Comparison of ENCODE assay signal across 13 cellular contexts in the genomic region with DNA sequence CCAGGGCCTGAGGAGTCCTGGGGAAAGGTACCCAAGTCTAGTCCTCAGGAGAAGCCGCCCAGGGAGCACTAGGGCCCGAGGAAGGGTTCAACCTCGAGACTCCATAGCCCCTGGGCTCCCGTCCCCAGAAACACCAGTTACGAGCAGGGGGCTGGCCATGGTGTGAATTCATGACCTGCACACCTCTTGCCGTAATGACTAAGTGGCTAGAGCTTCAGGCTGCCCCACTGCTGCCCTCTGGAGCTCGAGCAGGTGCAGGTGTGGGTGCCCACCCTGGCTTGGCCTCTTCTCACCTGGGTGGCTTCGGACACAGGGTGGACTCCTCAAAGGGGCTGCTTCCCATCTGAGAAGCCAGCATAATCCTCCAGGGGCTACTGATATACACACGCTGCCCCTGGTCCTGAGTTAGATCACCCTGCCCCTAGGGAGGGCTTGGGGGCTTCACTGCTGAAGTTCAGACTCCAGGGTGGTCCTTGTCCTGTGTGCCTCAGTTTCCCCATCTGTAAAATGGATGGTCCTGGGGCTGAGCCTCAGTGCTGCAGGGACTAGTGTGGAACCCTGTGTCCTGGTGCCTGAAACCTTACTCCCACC. TPM values are rescaled to one million over a fixed set of nuclear protein-coding genes. Genes with fewer than 3 reads are reported as not detected.
DNase-seq lines count a peak whose midpoint lies in the region; ATAC-seq and TF ChIP-seq lines count a peak whose summit lies in the region.
"Had no signal": no experiment of that assay in that cellular context is flagged by ENCODE, and none has a peak within 500 bp of the region (broad histone marks: within the 10 kb centered on the region; RNA-seq: fewer than 3 reads in every experiment).

No MANE protein-coding gene starts in this region.

- no peak overlapping the region for H3K4me3 Mint-ChIP-seq in WTC11
- no peak overlapping the region for H3K4me3 Mint-ChIP-seq in glutamatergic neuron (ENCODE audit: unreplicated experiment)
- H3K4me3 Mint-ChIP-seq: activated naive CD8-positive, alpha-beta T cell treated with anti-CD3 and anti-CD28 coated beads, Interleukin-2, amount 50 U/mL, for 24 hours; stimulated activated effector memory CD8-positive, alpha-beta T cell treated with anti-CD3 and anti-CD28 coated beads, Interleukin-12 subunit alpha, Interleukin-12 subunit beta, amount 100 ng/mL, for 72 hours had no signal

- CTCF ChIA-PET in WTC11 (lab: Charles Lee) = interaction anchor here (0.5 to 3.1 kb wide), 13 partner anchors 11 to 340 kb away, joined by 3 to 11 read pairs (median 3); no protein-coding TSS in a partner anchor

- no peaks in the 10 kb centered on the region; the same call in 1 of the 2 replicates for H3K27me3 Mint-ChIP-seq in WTC11 (ENCODE audit: low read depth)
- H3K27me3 Mint-ChIP-seq in glutamatergic neuron (ENCODE audit: unreplicated experiment) = peaks cover 8% of the 10 kb centered on the region
- H3K27me3 Mint-ChIP-seq: activated naive CD8-positive, alpha-beta T cell treated with anti-CD3 and anti-CD28 coated beads, Interleukin-2, amount 50 U/mL, for 24 hours had no signal

- DNase-seq in ELF-1 (ENCODE audit: low read depth, low spot score) = peak; percentile 36
- DNase-seq in WTC11 (ENCODE audit: low spot score) = no peak
- DNase-seq in hepatocyte (ENCODE audit: low spot score) = no peak
- no peak for DNase-seq in sigmoid colon
- no peak for DNase-seq in glutamatergic neuron
- no peak for DNase-seq in H4 (ENCODE audit: low spot score)
- DNase-seq: activated CD4-positive, alpha-beta T cell treated with anti-CD3 and anti-CD28 coated beads for 1 hour; activated naive CD8-positive, alpha-beta T cell treated with anti-CD3 and anti-CD28 coated beads, Interleukin-2, amount 50 U/mL, for 24 hours; NCI-H748 treated with DMSO at 0.1 percent for 48 hours had no signal

- no peak for TF ChIP-seq POLR2A in sigmoid colon (IDR thresholded peaks at IDR 0.05)

- no peaks in the 10 kb centered on the region for H3K9me3 ChIP-seq in hepatocyte (ENCODE audit: low read depth)
- H3K9me3 ChIP-seq in sigmoid colon = no peaks in the 10 kb centered on the region

- H3K4me1 ChIP-seq in hepatocyte (ENCODE audit: insufficient read depth) (peaks cover 59% of the 10 kb centered on the region), sigmoid colon (peaks cover 0 to 72% (median 64%) of the 10 kb centered on the region in 4 donors)

- no peaks in the 10 kb centered on the region for H3K9me2 ChIP-seq in hepatocyte (replicated peaks; ENCODE audit: insufficient read depth)

- H3K27ac Mint-ChIP-seq in WTC11 (no peak overlapping the region), glutamatergic neuron (ENCODE audit: unreplicated experiment) (no peak overlapping the region)
- H3K27ac Mint-ChIP-seq: activated naive CD8-positive, alpha-beta T cell treated with anti-CD3 and anti-CD28 coated beads, Interleukin-2, amount 50 U/mL, for 24 hours; stimulated activated effector memory CD8-positive, alpha-beta T cell treated with anti-CD3 and anti-CD28 coated beads, Interleukin-12 subunit alpha, Interleukin-12 subunit beta, amount 100 ng/mL, for 72 hours had no signal

- H3K4me1 Mint-ChIP-seq in WTC11 (peaks cover 26% of the 10 kb centered on the region), glutamatergic neuron (ENCODE audit: low read depth, unreplicated experiment) (no peaks in the 10 kb centered on the region)

- H2AFZ ChIP-seq in hepatocyte = no peak overlapping the region

- H3K79me2 ChIP-seq in hepatocyte = no peaks in the 10 kb centered on the region

- H3K27ac ChIP-seq in hepatocyte = peak overlapping the region; percentile 91
- H3K27ac ChIP-seq in sigmoid colon = peak overlapping the region; percentile 92 to 99 (median 95)
- H3K27ac ChIP-seq: KMS-11 had no signal

- ATAC-seq in WTC11 (no peak), HG03095 (IDR thresholded peaks at IDR 0.05; ENCODE audit: unreplicated experiment) (no peak), HG03135 (IDR thresholded peaks at IDR 0.05; ENCODE audit: unreplicated experiment) (no peak)
- ATAC-seq: activated naive CD8-positive, alpha-beta T cell treated with anti-CD3 and anti-CD28 coated beads, Interleukin-2, amount 50 U/mL, for 24 hours; stimulated activated effector memory CD8-positive, alpha-beta T cell treated with anti-CD3 and anti-CD28 coated beads, Interleukin-12 subunit alpha, Interleukin-12 subunit beta, amount 100 ng/mL, for 72 hours had no signal

- H3K27me3 ChIP-seq in hepatocyte (no peaks in the 10 kb centered on the region), sigmoid colon (no peaks in the 10 kb centered on the region)

- 69% methylated on average over 9 of the region's 9 CpGs for WGBS in hepatocyte (ENCODE audit: low lambda C conversion rate, missing lambda C conversion rate)
- 73 to 76% methylated on average over 9 of the region's 9 CpGs for WGBS in sigmoid colon, 2 donors

- intact Hi-C loops in sigmoid colon (cut with DNase I) = loop anchor here (2.0 kb wide), 1 partner anchor 23 kb away; no protein-coding TSS in a partner anchor

- H3K4me3 ChIP-seq in hepatocyte = no peak overlapping the region
- peak overlapping the region in 2 of 4 donors; percentile 30 to 33 for H3K4me3 ChIP-seq in sigmoid colon

- H3K36me3 Mint-ChIP-seq in WTC11 = peaks cover 20% of the 10 kb centered on the region
- H3K36me3 Mint-ChIP-seq in glutamatergic neuron (ENCODE audit: unreplicated experiment) = no peaks in the 10 kb centered on the region

- POLR2A ChIA-PET in WTC11 (lab: Charles Lee) = interaction anchor here (0.6 kb wide), 1 partner anchor 14 kb away, joined by 3 read pairs; a partner anchor contains a TSS

- no peaks in the 10 kb centered on the region for H4K20me1 ChIP-seq in hepatocyte (ENCODE audit: insufficient read depth, poor library complexity, severe bottlenecking)

- H3K4me2 ChIP-seq in hepatocyte = peak overlapping the region; percentile 67
- H3K4me2 ChIP-seq: KMS-11 had no signal

- H3K36me3 ChIP-seq in hepatocyte (replicated peaks; ENCODE audit: insufficient read depth, low read depth) (no peaks in the 10 kb centered on the region), sigmoid colon (no peaks in the 10 kb centered on the region)

- TF ChIP-seq CTCF in WTC11 (IDR thresholded peaks at IDR 0.05) (no peak), hepatocyte (IDR thresholded peaks at IDR 0.05; ENCODE audit: poor library complexity) (peak; percentile 18), sigmoid colon (IDR thresholded peaks at IDR 0.05) (no peak), glutamatergic neuron (IDR thresholded peaks at IDR 0.05; ENCODE audit: partially characterized antibody, unreplicated experiment) (no peak)

- H3K9me3 Mint-ChIP-seq in WTC11 (0 out of 2 replicates have a peak, but pooled peaks cover 3% of the 10 kb centered on the region), glutamatergic neuron (ENCODE audit: unreplicated experiment) (peaks cover 2% of the 10 kb centered on the region)
- H3K9me3 Mint-ChIP-seq: activated naive CD8-positive, alpha-beta T cell treated with anti-CD3 and anti-CD28 coated beads, Interleukin-2, amount 50 U/mL, for 24 hours; stimulated activated effector memory CD8-positive, alpha-beta T cell treated with anti-CD3 and anti-CD28 coated beads, Interleukin-12 subunit alpha, Interleukin-12 subunit beta, amount 100 ng/mL, for 72 hours had no signal

- no peak for TF ChIP-seq EP300 in sigmoid colon (IDR thresholded peaks at IDR 0.05)

TF ChIP-seq in WTC11, 78 proteins besides CTCF, POLR2A, EP300 and RAD21 (continues in another document):
- peak; percentile 55; the same call in 1 of the 2 replicates for TF ChIP-seq ZNF671 (CRISPR knock-in tag; IDR thresholded peaks at IDR 0.05)
- TF ChIP-seq, protein P1, sequence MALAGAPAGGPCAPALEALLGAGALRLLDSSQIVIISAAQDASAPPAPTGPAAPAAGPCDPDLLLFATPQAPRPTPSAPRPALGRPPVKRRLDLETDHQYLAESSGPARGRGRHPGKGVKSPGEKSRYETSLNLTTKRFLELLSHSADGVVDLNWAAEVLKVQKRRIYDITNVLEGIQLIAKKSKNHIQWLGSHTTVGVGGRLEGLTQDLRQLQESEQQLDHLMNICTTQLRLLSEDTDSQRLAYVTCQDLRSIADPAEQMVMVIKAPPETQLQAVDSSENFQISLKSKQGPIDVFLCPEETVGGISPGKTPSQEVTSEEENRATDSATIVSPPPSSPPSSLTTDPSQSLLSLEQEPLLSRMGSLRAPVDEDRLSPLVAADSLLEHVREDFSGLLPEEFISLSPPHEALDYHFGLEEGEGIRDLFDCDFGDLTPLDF (CRISPR knock-in tag; IDR thresholded peaks at IDR 0.05) = no peak
- TF ChIP-seq CREM (CRISPR knock-in tag; IDR thresholded peaks at IDR 0.05) = no peak
- TF ChIP-seq, protein P2, sequence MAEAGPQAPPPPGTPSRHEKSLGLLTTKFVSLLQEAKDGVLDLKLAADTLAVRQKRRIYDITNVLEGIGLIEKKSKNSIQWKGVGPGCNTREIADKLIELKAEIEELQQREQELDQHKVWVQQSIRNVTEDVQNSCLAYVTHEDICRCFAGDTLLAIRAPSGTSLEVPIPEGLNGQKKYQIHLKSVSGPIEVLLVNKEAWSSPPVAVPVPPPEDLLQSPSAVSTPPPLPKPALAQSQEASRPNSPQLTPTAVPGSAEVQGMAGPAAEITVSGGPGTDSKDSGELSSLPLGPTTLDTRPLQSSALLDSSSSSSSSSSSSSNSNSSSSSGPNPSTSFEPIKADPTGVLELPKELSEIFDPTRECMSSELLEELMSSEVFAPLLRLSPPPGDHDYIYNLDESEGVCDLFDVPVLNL (CRISPR knock-in tag; IDR thresholded peaks at IDR 0.05; ENCODE audit: borderline replicate concordance, low read depth) = no peak
- TF ChIP-seq FOXP1 (CRISPR knock-in tag; IDR thresholded peaks at IDR 0.05; ENCODE audit: borderline replicate concordance) = 0 out of 2 replicates have a peak, but pooled peaks have one; percentile 40

RNA-seq across cellular contexts. Expression of a gene that starts 13.6 kb away (rescaled TPM):
- total RNA-seq in WTC11 (2021) (52.0 to 62.2 TPM (median 58.3 TPM) in 3 replicates), hepatocyte (9.0 and 11.5 TPM in 2 replicates), sigmoid colon (1 to 10 TPM in 3 of 4 donors, under 1 TPM in 1; 0.99 to 6.0 (median 2.8) TPM), glutamatergic neuron (ENCODE audit: unreplicated experiment) (3.8 TPM)
- polyA plus RNA-seq in hepatocyte (5.2 and 8.8 TPM in 2 replicates), sigmoid colon (10 to 100 TPM in 1 of 3 donors, 1 to 10 TPM in 2; 1.2 to 13.0 (median 2.1) TPM)
- total RNA-seq in H4 (2014; rRNA removed; shearing (Covaris generic)) = 32.6 and 37.8 TPM in 2 replicates

RNA-seq across cellular contexts. Expression of a gene that starts 52.8 kb away (rescaled TPM):
- total RNA-seq in WTC11 (2021) (93.5 to 98.9 TPM (median 97.8 TPM) in 3 replicates), hepatocyte (110 and 126 TPM in 2 replicates), sigmoid colon (100 to 1,000 TPM in 1 of 4 donors, 10 to 100 TPM in 1, 1 to 10 TPM in 2; 7.1 to 139 (median 15.0) TPM), glutamatergic neuron (ENCODE audit: unreplicated experiment) (147 TPM)
- polyA plus RNA-seq in hepatocyte (116 and 123 TPM in 2 replicates), sigmoid colon (10 to 100 TPM; 20.4 to 76.0 (median 20.6) TPM)
- total RNA-seq in H4 (2014; rRNA removed; shearing (Covaris generic)) = 82.0 and 87.2 TPM in 2 replicates

RNA-seq across cellular contexts. Expression of a gene that starts 55.3 kb away (rescaled TPM):
- total RNA-seq in WTC11 (2021) = 31.8 to 35.1 TPM (median 33.2 TPM) in 3 replicates
- 58.3 and 60.3 TPM in 2 replicates for total RNA-seq in hepatocyte
- polyA plus RNA-seq in hepatocyte = 35.2 and 39.6 TPM in 2 replicates
- 1,000 to 10,000 TPM in 2 of 4 donors, 100 to 1,000 TPM in 2; 691 to 1,314 (median 1,068) TPM for total RNA-seq in sigmoid colon
- 100 to 1,000 TPM in 1 of 3 donors, 10 to 100 TPM in 2; 29.8 to 130 (median 89.4) TPM for polyA plus RNA-seq in sigmoid colon
- 23.0 TPM for total RNA-seq in glutamatergic neuron (ENCODE audit: unreplicated experiment)
- 63.8 and 79.8 TPM in 2 replicates for total RNA-seq in H4 (2014; rRNA removed; shearing (Covaris generic))
